In the genomic region with DNA sequence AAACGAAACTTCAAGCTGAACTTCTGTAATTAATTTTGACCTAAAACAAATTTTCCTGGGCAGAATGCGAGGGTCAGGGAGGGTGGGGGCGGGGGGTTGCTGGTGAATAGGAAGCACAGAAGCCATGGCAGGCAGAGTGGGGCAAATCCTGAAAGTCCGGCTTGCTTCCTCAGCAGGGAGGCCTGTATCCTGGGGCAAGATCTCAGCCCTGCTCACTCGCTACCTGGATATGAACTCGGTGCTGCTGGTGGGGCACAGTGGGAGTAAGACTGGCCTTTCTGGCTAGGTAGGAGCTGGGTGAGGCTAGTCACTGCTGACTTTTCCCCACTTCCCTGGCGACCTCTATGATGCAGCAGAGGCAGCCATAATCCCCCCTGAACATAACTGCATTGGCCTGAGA, we compare ENCODE assay signal across 17 cellular contexts.
DNase-seq lines count a peak whose midpoint lies in the region; ATAC-seq and TF ChIP-seq lines count a peak whose summit lies in the region.
"Had no signal": no experiment of that assay in that cellular context is flagged by ENCODE, and none has a peak within 500 bp of the region (broad histone marks: within the 10 kb centered on the region; RNA-seq: fewer than 3 reads in every experiment).

No MANE protein-coding gene starts in this region.

- H3K4me1 Mint-ChIP-seq in GM23338 = peaks cover 9% of the 10 kb centered on the region; the same call in 2 of the 3 replicates
- H3K4me1 Mint-ChIP-seq in neural progenitor cell = no peaks in the 10 kb centered on the region
- H3K4me1 Mint-ChIP-seq: B cell had no signal

- no peak for TF ChIP-seq EP300 in tibial nerve (IDR thresholded peaks at IDR 0.05)

- H3K27me3 ChIP-seq in GM23338 (ENCODE audit: insufficient read depth) (no peaks in the 10 kb centered on the region), PC-9 (ENCODE audit: insufficient read depth, low read depth) (no peaks in the 10 kb centered on the region), neural progenitor cell (no peaks in the 10 kb centered on the region), tibial nerve (no peaks in the 10 kb centered on the region), spleen (replicated peaks in 1 of 7) (no peaks in the 10 kb centered on the region)
- H3K27me3 ChIP-seq: BLaER1 treated with 17β-estradiol and CSF1 and Interleukin-3, amounts not matched to agents 10 nM and 100 nM had no signal

- H3K4me3 ChIP-seq in GM23338 (no peak overlapping the region), PC-9 (no peak overlapping the region), epithelial cell of esophagus (ENCODE audit: low read length) (no peak overlapping the region), neural progenitor cell (no peak overlapping the region), tibial nerve (no peak overlapping the region), spleen (no peak overlapping the region)
- H3K4me3 ChIP-seq: BLaER1 treated with 17β-estradiol and CSF1 and Interleukin-3, amounts not matched to agents 10 nM and 100 nM had no signal

- H3K4me1 ChIP-seq in GM23338 (ENCODE audit: insufficient read depth) (no peaks in the 10 kb centered on the region), PC-9 (replicated peaks; ENCODE audit: insufficient read depth) (no peaks in the 10 kb centered on the region), neural progenitor cell (no peaks in the 10 kb centered on the region), tibial nerve (no peaks in the 10 kb centered on the region), spleen (no peaks in the 10 kb centered on the region)
- H3K4me1 ChIP-seq: BLaER1 treated with 17β-estradiol and CSF1 and Interleukin-3, amounts not matched to agents 10 nM and 100 nM had no signal

- no peak overlapping the region for H3K9ac ChIP-seq in neural progenitor cell
- H3K9ac ChIP-seq: BLaER1 treated with 17β-estradiol and CSF1 and Interleukin-3, amounts not matched to agents 10 nM and 100 nM; KMS-11 had no signal

- H3K4me2 ChIP-seq in GM23338 = no peak overlapping the region
- H3K4me2 ChIP-seq in PC-9 = peak overlapping the region; percentile 13; the same call in 1 of the 2 replicates
- no peak overlapping the region for H3K4me2 ChIP-seq in neural progenitor cell
- H3K4me2 ChIP-seq: BLaER1 treated with 17β-estradiol and CSF1 and Interleukin-3, amounts not matched to agents 10 nM and 100 nM; KMS-11 had no signal

- H3K79me2 ChIP-seq in GM23338 (replicated peaks; ENCODE audit: insufficient read depth) (no peaks in the 10 kb centered on the region), PC-9 (ENCODE audit: low read depth) (no peaks in the 10 kb centered on the region), neural progenitor cell (ENCODE audit: low read depth) (no peaks in the 10 kb centered on the region)

- no TSS peak for BruUV-seq in PC-9 (replicated peaks; lab: Mats Ljungman, UMichigan)

- POLR2A ChIA-PET in PC-9 (lab: Charles Lee; ENCODE audit: unreplicated experiment) = no interaction called here

- H3K27ac ChIP-seq in GM23338 (ENCODE audit: low read depth) (no peak overlapping the region), PC-9 (no peak overlapping the region), neural progenitor cell (no peak overlapping the region), tibial nerve (no peak overlapping the region), spleen (no peak overlapping the region)
- H3K27ac ChIP-seq: BLaER1 treated with 17β-estradiol and CSF1 and Interleukin-3, amounts not matched to agents 10 nM and 100 nM; HL-60; KMS-11 had no signal

- peak overlapping the region; percentile 83; the same call in 1 of the 2 replicates for H3K27ac Mint-ChIP-seq in GM23338
- no peak overlapping the region for H3K27ac Mint-ChIP-seq in neural progenitor cell
- H3K27ac Mint-ChIP-seq: B cell; CD8-positive, alpha-beta T cell had no signal

- H3K9me2 ChIP-seq in GM23338 (ENCODE audit: insufficient read depth) (no peaks in the 10 kb centered on the region), PC-9 (ENCODE audit: insufficient read depth) (no peaks in the 10 kb centered on the region)

- H3K36me3 Mint-ChIP-seq in GM23338 (ENCODE audit: low read depth) (no peaks in the 10 kb centered on the region), neural progenitor cell (no peaks in the 10 kb centered on the region)
- H3K36me3 Mint-ChIP-seq: CD8-positive, alpha-beta T cell had no signal

- peak; percentile 2 for DNase-seq in GM23338 (ENCODE audit: low spot score)
- DNase-seq in PC-9 = no peak
- peak; percentile 4 for DNase-seq in epithelial cell of esophagus (ENCODE audit: low read depth)
- no peak for DNase-seq in neural progenitor cell (ENCODE audit: low spot score)
- DNase-seq in tibial nerve (ENCODE audit: low spot score in 2 of 2) = no peak
- DNase-seq in SIG-M5 (lab: John Stamatoyannopoulos, UW) = no peak
- DNase-seq in spleen = no peak
- DNase-seq: 8988T; Calu3; CD8-positive, alpha-beta T cell; DND-41; EL had no signal

- H3K4me3 Mint-ChIP-seq in GM23338 = no peak overlapping the region
- no peak overlapping the region for H3K4me3 Mint-ChIP-seq in neural progenitor cell
- H3K4me3 Mint-ChIP-seq: B cell; CD8-positive, alpha-beta T cell had no signal

- no peaks in the 10 kb centered on the region for H3K9me3 Mint-ChIP-seq in GM23338
- H3K9me3 Mint-ChIP-seq in neural progenitor cell = no peaks in the 10 kb centered on the region
- H3K9me3 Mint-ChIP-seq: CD8-positive, alpha-beta T cell had no signal

- peak; percentile 59 for ATAC-seq in GM23338
- ATAC-seq in GM21737 (IDR thresholded peaks at IDR 0.05; ENCODE audit: unreplicated experiment) = no peak
- ATAC-seq: CD8-positive, alpha-beta T cell had no signal

- H3F3A ChIP-seq in GM23338 (replicated peaks; ENCODE audit: low read depth) (no peaks in the 10 kb centered on the region), PC-9 (ENCODE audit: insufficient read depth, low read depth) (no peaks in the 10 kb centered on the region), neural progenitor cell (ENCODE audit: low read depth) (no peaks in the 10 kb centered on the region)

- peak overlapping the region; percentile 79; the same call in 1 of the 2 replicates for H2AFZ ChIP-seq in GM23338
- no peak overlapping the region for H2AFZ ChIP-seq in PC-9
- H2AFZ ChIP-seq in neural progenitor cell (replicated peaks) = peak overlapping the region; percentile 24

- no peaks in the 10 kb centered on the region for H3K9me3 ChIP-seq in PC-9 (ENCODE audit: insufficient read depth, low read depth)
- H3K9me3 ChIP-seq in neural progenitor cell (ENCODE audit: low read depth) = no peaks in the 10 kb centered on the region
- H3K9me3 ChIP-seq in tibial nerve = no peaks in the 10 kb centered on the region
- H3K9me3 ChIP-seq in spleen = no peaks in the 10 kb centered on the region
- H3K9me3 ChIP-seq: BLaER1 treated with 17β-estradiol and CSF1 and Interleukin-3, amounts not matched to agents 10 nM and 100 nM had no signal

- WGBS in tibial nerve, 2 donors = 69 to 73% methylated on average over 7 of the region's 7 CpGs
- WGBS in spleen, 5 donors = 74 to 90% (median 82%) methylated on average over 7 of the region's 7 CpGs

- no peaks in the 10 kb centered on the region for H3K36me3 ChIP-seq in GM23338 (ENCODE audit: insufficient read depth)
- H3K36me3 ChIP-seq in PC-9 (ENCODE audit: low read depth) = no peaks in the 10 kb centered on the region
- no peaks in the 10 kb centered on the region for H3K36me3 ChIP-seq in neural progenitor cell
- no peaks in the 10 kb centered on the region for H3K36me3 ChIP-seq in tibial nerve
- no peaks in the 10 kb centered on the region for H3K36me3 ChIP-seq in spleen
- H3K36me3 ChIP-seq: BLaER1 treated with 17β-estradiol and CSF1 and Interleukin-3, amounts not matched to agents 10 nM and 100 nM had no signal

- no peak for TF ChIP-seq CTCF in GM23338 (conservative IDR thresholded peaks at IDR 0.05; ENCODE audit: low read depth in 2 of 2)
- TF ChIP-seq CTCF in PC-9 (conservative IDR thresholded peaks at IDR 0.05) = no peak
- TF ChIP-seq CTCF in epithelial cell of esophagus (IDR thresholded peaks at IDR 0.05; ENCODE audit: insufficient read depth, low read depth, low read length, missing control alignments) = no peak
- TF ChIP-seq CTCF in neural progenitor cell (IDR thresholded peaks at IDR 0.05) = no peak
- TF ChIP-seq CTCF in tibial nerve (IDR thresholded peaks at IDR 0.05) = no peak
- no peak for TF ChIP-seq CTCF in spleen (IDR thresholded peaks at IDR 0.05 in 8 of 11, conservative IDR thresholded peaks at IDR 0.05 in 3 of 11)

- H3K27me3 Mint-ChIP-seq in GM23338 (ENCODE audit: insufficient read depth, low read depth, poor library complexity) = no peaks in the 10 kb centered on the region
- peaks cover 5% of the 10 kb centered on the region for H3K27me3 Mint-ChIP-seq in neural progenitor cell (ENCODE audit: insufficient read depth, low read depth)
- H3K27me3 Mint-ChIP-seq: B cell had no signal

- CTCF ChIA-PET in PC-9 (lab: Charles Lee) = no interaction called here

- no peak for TF ChIP-seq POLR2A in tibial nerve (IDR thresholded peaks at IDR 0.05)
- no peak for TF ChIP-seq POLR2A in spleen (IDR thresholded peaks at IDR 0.05)

- H4K20me1 ChIP-seq in GM23338 (replicated peaks; ENCODE audit: insufficient read depth) = no peaks in the 10 kb centered on the region
- H4K20me1 ChIP-seq in PC-9 (ENCODE audit: insufficient read depth) = no peaks in the 10 kb centered on the region
- H4K20me1 ChIP-seq in neural progenitor cell (ENCODE audit: low read depth) = no peaks in the 10 kb centered on the region
- H4K20me1 ChIP-seq: BLaER1 treated with 17β-estradiol and CSF1 and Interleukin-3, amounts not matched to agents 10 nM and 100 nM had no signal

- intact Hi-C loops in PC-9 (cut with micrococcal nuclease; ENCODE audit: unreplicated experiment) (no loop called here), spleen (cut with DNase I; ENCODE audit: low total_unique reads) (no loop called here)

TF ChIP-seq in GM23338, 12 proteins besides CTCF, POLR2A, EP300 and RAD21 (continues in another document):
- TF ChIP-seq, protein P1, sequence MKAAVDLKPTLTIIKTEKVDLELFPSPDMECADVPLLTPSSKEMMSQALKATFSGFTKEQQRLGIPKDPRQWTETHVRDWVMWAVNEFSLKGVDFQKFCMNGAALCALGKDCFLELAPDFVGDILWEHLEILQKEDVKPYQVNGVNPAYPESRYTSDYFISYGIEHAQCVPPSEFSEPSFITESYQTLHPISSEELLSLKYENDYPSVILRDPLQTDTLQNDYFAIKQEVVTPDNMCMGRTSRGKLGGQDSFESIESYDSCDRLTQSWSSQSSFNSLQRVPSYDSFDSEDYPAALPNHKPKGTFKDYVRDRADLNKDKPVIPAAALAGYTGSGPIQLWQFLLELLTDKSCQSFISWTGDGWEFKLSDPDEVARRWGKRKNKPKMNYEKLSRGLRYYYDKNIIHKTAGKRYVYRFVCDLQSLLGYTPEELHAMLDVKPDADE (IDR thresholded peaks at IDR 0.05) = no peak

Comparison
In these comparisons a context has a peak if more than half of its experiments do, and no peak if none do; other contexts are left out.
1. DNase-seq: peak in GM23338 (single experiment) and epithelial cell of esophagus (single experiment); none in PC-9 (0 of 2), neural progenitor cell (single experiment), tibial nerve (0 of 2), SIG-M5 (single experiment) and spleen (single experiment).